In genomic region chr20:10239954-10240353, GRCh38 we compare ENCODE assay signal across 1 cellular context.
TF ChIP-seq lines count a peak whose summit lies in the region.

No MANE protein-coding gene starts in this region.

TF ChIP-seq in HepG2, 621 proteins besides CTCF, POLR2A, EP300 and RAD21 (continued from another document):
- TF ChIP-seq DPF2 (CRISPR knock-in tag; IDR thresholded peaks at IDR 0.05; ENCODE audit: borderline replicate concordance, low read depth) (no peak), SP4 (CRISPR knock-in tag; IDR thresholded peaks at IDR 0.05) (no peak), YEATS2 (CRISPR knock-in tag; IDR thresholded peaks at IDR 0.05; ENCODE audit: borderline replicate concordance) (peak; percentile 50; the same call in 1 of the 2 replicates), ZNF766 (CRISPR knock-in tag; IDR thresholded peaks at IDR 0.05; ENCODE audit: borderline replicate concordance) (no peak), MYNN (CRISPR knock-in tag; IDR thresholded peaks at IDR 0.05; ENCODE audit: low read depth) (no peak), ZNF430 (CRISPR knock-in tag; IDR thresholded peaks at IDR 0.05) (no peak), ZBTB33 (CRISPR knock-in tag; IDR thresholded peaks at IDR 0.05) (no peak), TRIM22 (IDR thresholded peaks at IDR 0.05) (no peak), HMG20A (CRISPR knock-in tag; IDR thresholded peaks at IDR 0.05; ENCODE audit: borderline replicate concordance) (peak; percentile 52; the same call in 1 of the 2 replicates), ZNF512B (CRISPR knock-in tag; IDR thresholded peaks at IDR 0.05; ENCODE audit: borderline replicate concordance) (no peak), DNMT3B (CRISPR knock-in tag; conservative IDR thresholded peaks at IDR 0.05) (peak; percentile 70; the same call in 1 of the 2 replicates), TEF (CRISPR knock-in tag; IDR thresholded peaks at IDR 0.05) (no peak), ELF3 (CRISPR knock-in tag; IDR thresholded peaks at IDR 0.05) (peak; percentile 88), GATAD2A (CRISPR knock-in tag; IDR thresholded peaks at IDR 0.05) (peak; percentile 85), FOXA3 (CRISPR knock-in tag; IDR thresholded peaks at IDR 0.05) (peak; percentile 54; the same call in 1 of the 2 replicates)
TF ChIP-seq in HepG2: peak in this region for 56.
